ENCODE assay signal across 8 cellular contexts in genomic region chr9:130831077-130831476, GRCh38.
"Had no signal": no experiment of that assay in that cellular context is flagged by ENCODE, and none has a peak within 500 bp of the region (broad histone marks: within the 10 kb centered on the region; RNA-seq: fewer than 3 reads in every experiment).

No MANE protein-coding gene starts in this region.

- H3K4me3 ChIP-seq: GM23338 had no signal

- DNase-seq: H9, HCEC 1CT, IMR-90, KBM-7 had no signal

- FAIRE-seq: H1, H54, HTR-8/SVneo had no signal

- H3K4me3 Mint-ChIP-seq: GM23338, H9 had no signal

- H3K27ac Mint-ChIP-seq: GM23338 had no signal

- ATAC-seq: GM23338 had no signal
